Comparison of ENCODE assay signal across 26 cellular contexts in the genomic region with DNA sequence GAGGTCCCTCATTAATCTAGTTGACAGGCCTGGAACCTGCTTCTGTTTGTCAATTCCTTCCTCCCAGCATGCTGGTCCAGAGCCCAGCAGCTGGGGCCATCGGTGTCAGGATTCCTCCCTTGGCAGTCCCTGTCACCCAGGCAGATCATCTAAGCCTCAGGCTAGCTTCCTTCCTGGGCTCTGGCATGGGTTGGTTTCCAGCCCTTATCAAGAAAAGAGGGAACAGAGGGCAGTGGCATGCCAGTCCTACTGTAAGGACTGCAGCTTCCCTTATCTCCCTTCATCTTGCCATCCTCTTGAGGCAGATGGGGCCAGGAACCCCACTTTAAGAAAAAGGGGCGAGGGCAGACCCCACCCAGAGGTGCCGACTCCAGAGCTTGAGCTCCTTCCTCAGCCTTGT. TPM values are rescaled to one million over a fixed set of nuclear protein-coding genes. Genes with fewer than 3 reads are reported as not detected.
DNase-seq lines count a peak whose midpoint lies in the region; ATAC-seq and TF ChIP-seq lines count a peak whose summit lies in the region.
"Had no signal": no experiment of that assay in that cellular context is flagged by ENCODE, and none has a peak within 500 bp of the region (broad histone marks: within the 10 kb centered on the region; RNA-seq: fewer than 3 reads in every experiment).

No MANE protein-coding gene starts in this region.

- H3K9me3 ChIP-seq in RWPE2 (ENCODE audit: severe bottlenecking) (no peaks in the 10 kb centered on the region), osteoblast (ENCODE audit: low read depth, low read length) (no peaks in the 10 kb centered on the region), upper lobe of right lung (no peaks in the 10 kb centered on the region)
- H3K9me3 ChIP-seq: MG63 had no signal

- H3K4me3 ChIP-seq in RWPE2 (ENCODE audit: severe bottlenecking) = no peak overlapping the region
- no peak overlapping the region for H3K4me3 ChIP-seq in osteoblast (ENCODE audit: insufficient read depth, low read length)
- H3K4me3 ChIP-seq in upper lobe of right lung = no peak overlapping the region
- H3K4me3 ChIP-seq: GM23338, K562, MG63 had no signal

- H3K4me2 ChIP-seq in osteoblast (ENCODE audit: insufficient read depth, low read length) = no peak overlapping the region
- H3K4me2 ChIP-seq: GM23338 had no signal

- no peaks in the 10 kb centered on the region for H3K36me3 ChIP-seq in RWPE2 (ENCODE audit: low read depth)
- H3K36me3 ChIP-seq in osteoblast (ENCODE audit: insufficient read depth, low read length) = no peaks in the 10 kb centered on the region
- H3K36me3 ChIP-seq in upper lobe of right lung = no peaks in the 10 kb centered on the region
- H3K36me3 ChIP-seq: MG63 had no signal

- H3K4me1 ChIP-seq in RWPE2 (ENCODE audit: insufficient read depth, poor library complexity, severe bottlenecking) = no peaks in the 10 kb centered on the region
- H3K4me1 ChIP-seq in osteoblast (ENCODE audit: insufficient read depth, low read length) = no peaks in the 10 kb centered on the region
- H3K4me1 ChIP-seq in upper lobe of right lung = no peaks in the 10 kb centered on the region

- TF ChIP-seq CTCF in RWPE2 (IDR thresholded peaks at IDR 0.05; ENCODE audit: poor library complexity, severe bottlenecking) (no peak), osteoblast (IDR thresholded peaks at IDR 0.05; ENCODE audit: extremely low read depth, low read depth, low read length) (no peak), upper lobe of right lung (IDR thresholded peaks at IDR 0.05) (no peak)

- H4K20me1 ChIP-seq in osteoblast (ENCODE audit: insufficient read depth, low read length) = no peaks in the 10 kb centered on the region

- H2AFZ ChIP-seq in osteoblast (ENCODE audit: low read length) = no peak overlapping the region
- H2AFZ ChIP-seq: GM23338 had no signal

- ATAC-seq in RWPE2 (ENCODE audit: low read depth) = no peak
- no peak for ATAC-seq in upper lobe of right lung
- no peak for ATAC-seq in GM19351 (IDR thresholded peaks at IDR 0.05; ENCODE audit: unreplicated experiment)
- no peak for ATAC-seq in HG03520 (IDR thresholded peaks at IDR 0.05; ENCODE audit: unreplicated experiment)
- ATAC-seq: GM23338, HepG2, K562 had no signal

- intact Hi-C loops in upper lobe of right lung (cut with DNase I) = no loop called here

- peak; percentile 19 for DNase-seq in activated effector memory CD4-positive, alpha-beta T cell treated with anti-CD3 and anti-CD28 coated beads, Interleukin-2, amount 50 U/mL, for 16 hours
- no peak for DNase-seq in activated effector memory CD4-positive, alpha-beta T cell treated with Interleukin-2 at 50 U/mL for 16 hours
- peak; percentile 14 for DNase-seq in RWPE2 (ENCODE audit: low spot score)
- DNase-seq in osteoblast (ENCODE audit: insufficient read length, low spot score, missing footprints) = peak; percentile 3
- DNase-seq in upper lobe of right lung = peak; percentile 28
- DNase-seq: 8988T, AML-193, DMS53, HCEC 1CT, MG63, NCI-H1417 treated with DMSO at 0.1 percent for 48 hours, NCI-H187 treated with DMSO at 0.1 percent for 48 hours, NCI-H2107, NCI-H446 treated with DMSO at 0.1 percent for 48 hours, NCI-H526 treated with DMSO at 0.1 percent for 48 hours, OCI-M1, Right ventricle myocardium superior had no signal

- H3K79me2 ChIP-seq in osteoblast (ENCODE audit: insufficient read depth, low read length) = no peaks in the 10 kb centered on the region

- H3K27ac ChIP-seq in RWPE2 (ENCODE audit: poor library complexity, severe bottlenecking) (no peak overlapping the region), osteoblast (ENCODE audit: low read depth, low read length) (no peak overlapping the region), upper lobe of right lung (no peak overlapping the region)
- H3K27ac ChIP-seq: HL-60 had no signal

- no peaks in the 10 kb centered on the region for H3K27me3 ChIP-seq in RWPE2 (ENCODE audit: insufficient read depth, poor library complexity, severe bottlenecking)
- H3K27me3 ChIP-seq in osteoblast (ENCODE audit: insufficient read depth, low read length) = peaks cover 61% of the 10 kb centered on the region
- H3K27me3 ChIP-seq in upper lobe of right lung = no peaks in the 10 kb centered on the region
- H3K27me3 ChIP-seq: MG63 had no signal

RNA-seq across cellular contexts. Expression of a gene that starts 10.9 kb away (rescaled TPM):
- not detected in 2 replicates for total RNA-seq in osteoblast
- 25.4 TPM for total RNA-seq in upper lobe of right lung
- total RNA-seq: GM23338, HepG2, HT-29, LHCN-M2, SK-MEL-5 had no signal

RNA-seq across cellular contexts. Expression of a gene that starts 40.5 kb away (rescaled TPM):
- not detected in 2 replicates for total RNA-seq in osteoblast
- not detected for total RNA-seq in upper lobe of right lung
- total RNA-seq: GM23338, HepG2, HT-29, K562, LHCN-M2, Right ventricle myocardium superior, SK-MEL-5 had no signal

Comparison
In these comparisons a context has a peak if more than half of its experiments do, and no peak if none do; other contexts are left out.
1. RNA of a gene that starts 10.9 kb away (total RNA-seq): 25.4 TPM in upper lobe of right lung (single experiment); not detected in osteoblast; every median in the first group is over 10 times any median in the second.